1 cellular context compared by ENCODE assay signal in the genomic region with DNA sequence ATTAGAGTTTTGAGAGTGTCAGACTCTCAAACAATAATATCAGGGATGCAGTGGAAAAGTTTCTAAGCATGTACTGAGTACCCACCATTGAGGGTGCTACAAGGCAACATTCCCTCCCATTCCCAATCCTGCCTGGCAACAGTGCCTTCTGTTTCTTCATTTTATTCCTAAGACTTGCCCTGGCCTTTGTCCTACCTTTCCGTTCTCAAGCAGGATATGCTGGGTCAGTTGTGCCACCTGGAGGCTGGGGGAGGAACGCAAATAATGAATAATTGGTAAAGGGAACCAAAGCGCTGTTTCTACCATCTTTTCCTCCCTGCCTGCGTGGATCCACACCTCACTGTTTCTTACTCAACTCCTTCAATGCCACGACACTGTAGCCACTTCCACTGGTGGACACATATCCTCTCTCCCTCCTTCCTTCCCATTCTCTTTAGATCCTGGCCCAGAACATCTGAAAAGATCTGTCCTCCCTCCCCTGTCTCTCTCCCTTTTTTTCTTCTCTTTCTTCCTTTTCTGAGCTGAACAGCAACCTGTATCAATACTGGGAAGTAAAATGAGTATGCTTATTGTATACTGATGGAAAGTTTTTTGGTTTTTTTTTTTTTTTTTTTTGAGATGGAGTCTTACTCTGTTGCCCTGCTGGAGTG.
TF ChIP-seq lines count a peak whose summit lies in the region.

No MANE protein-coding gene starts in this region.

TF ChIP-seq in GM12878, 131 proteins besides CTCF, POLR2A, EP300 and RAD21 (continued from another document and continues in another):
- TF ChIP-seq, protein P1, sequence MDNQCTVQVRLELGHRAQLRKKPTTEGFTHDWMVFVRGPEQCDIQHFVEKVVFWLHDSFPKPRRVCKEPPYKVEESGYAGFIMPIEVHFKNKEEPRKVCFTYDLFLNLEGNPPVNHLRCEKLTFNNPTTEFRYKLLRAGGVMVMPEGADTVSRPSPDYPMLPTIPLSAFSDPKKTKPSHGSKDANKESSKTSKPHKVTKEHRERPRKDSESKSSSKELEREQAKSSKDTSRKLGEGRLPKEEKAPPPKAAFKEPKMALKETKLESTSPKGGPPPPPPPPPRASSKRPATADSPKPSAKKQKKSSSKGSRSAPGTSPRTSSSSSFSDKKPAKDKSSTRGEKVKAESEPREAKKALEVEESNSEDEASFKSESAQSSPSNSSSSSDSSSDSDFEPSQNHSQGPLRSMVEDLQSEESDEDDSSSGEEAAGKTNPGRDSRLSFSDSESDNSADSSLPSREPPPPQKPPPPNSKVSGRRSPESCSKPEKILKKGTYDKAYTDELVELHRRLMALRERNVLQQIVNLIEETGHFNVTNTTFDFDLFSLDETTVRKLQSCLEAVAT (IDR thresholded peaks at IDR 0.05): no peak
- TF ChIP-seq BCL3 (IDR thresholded peaks at IDR 0.05; ENCODE audit: borderline replicate concordance, insufficient read depth, low read depth, low read length, poor library complexity, severe bottlenecking): no peak
- TF ChIP-seq SMARCA5 (IDR thresholded peaks at IDR 0.05): no peak
- no peak for TF ChIP-seq SIN3A (IDR thresholded peaks at IDR 0.05; ENCODE audit: low read depth, low read length)
- TF ChIP-seq HDGF (IDR thresholded peaks at IDR 0.05): peak; percentile 87
- TF ChIP-seq, protein P2, sequence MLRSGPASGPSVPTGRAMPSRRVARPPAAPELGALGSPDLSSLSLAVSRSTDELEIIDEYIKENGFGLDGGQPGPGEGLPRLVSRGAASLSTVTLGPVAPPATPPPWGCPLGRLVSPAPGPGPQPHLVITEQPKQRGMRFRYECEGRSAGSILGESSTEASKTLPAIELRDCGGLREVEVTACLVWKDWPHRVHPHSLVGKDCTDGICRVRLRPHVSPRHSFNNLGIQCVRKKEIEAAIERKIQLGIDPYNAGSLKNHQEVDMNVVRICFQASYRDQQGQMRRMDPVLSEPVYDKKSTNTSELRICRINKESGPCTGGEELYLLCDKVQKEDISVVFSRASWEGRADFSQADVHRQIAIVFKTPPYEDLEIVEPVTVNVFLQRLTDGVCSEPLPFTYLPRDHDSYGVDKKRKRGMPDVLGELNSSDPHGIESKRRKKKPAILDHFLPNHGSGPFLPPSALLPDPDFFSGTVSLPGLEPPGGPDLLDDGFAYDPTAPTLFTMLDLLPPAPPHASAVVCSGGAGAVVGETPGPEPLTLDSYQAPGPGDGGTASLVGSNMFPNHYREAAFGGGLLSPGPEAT (IDR thresholded peaks at IDR 0.05; ENCODE audit: low read depth): no peak
- TF ChIP-seq, protein P3, sequence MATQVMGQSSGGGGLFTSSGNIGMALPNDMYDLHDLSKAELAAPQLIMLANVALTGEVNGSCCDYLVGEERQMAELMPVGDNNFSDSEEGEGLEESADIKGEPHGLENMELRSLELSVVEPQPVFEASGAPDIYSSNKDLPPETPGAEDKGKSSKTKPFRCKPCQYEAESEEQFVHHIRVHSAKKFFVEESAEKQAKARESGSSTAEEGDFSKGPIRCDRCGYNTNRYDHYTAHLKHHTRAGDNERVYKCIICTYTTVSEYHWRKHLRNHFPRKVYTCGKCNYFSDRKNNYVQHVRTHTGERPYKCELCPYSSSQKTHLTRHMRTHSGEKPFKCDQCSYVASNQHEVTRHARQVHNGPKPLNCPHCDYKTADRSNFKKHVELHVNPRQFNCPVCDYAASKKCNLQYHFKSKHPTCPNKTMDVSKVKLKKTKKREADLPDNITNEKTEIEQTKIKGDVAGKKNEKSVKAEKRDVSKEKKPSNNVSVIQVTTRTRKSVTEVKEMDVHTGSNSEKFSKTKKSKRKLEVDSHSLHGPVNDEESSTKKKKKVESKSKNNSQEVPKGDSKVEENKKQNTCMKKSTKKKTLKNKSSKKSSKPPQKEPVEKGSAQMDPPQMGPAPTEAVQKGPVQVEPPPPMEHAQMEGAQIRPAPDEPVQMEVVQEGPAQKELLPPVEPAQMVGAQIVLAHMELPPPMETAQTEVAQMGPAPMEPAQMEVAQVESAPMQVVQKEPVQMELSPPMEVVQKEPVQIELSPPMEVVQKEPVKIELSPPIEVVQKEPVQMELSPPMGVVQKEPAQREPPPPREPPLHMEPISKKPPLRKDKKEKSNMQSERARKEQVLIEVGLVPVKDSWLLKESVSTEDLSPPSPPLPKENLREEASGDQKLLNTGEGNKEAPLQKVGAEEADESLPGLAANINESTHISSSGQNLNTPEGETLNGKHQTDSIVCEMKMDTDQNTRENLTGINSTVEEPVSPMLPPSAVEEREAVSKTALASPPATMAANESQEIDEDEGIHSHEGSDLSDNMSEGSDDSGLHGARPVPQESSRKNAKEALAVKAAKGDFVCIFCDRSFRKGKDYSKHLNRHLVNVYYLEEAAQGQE (IDR thresholded peaks at IDR 0.05; ENCODE audit: low read depth, low read length): no peak
- TF ChIP-seq RFX5 (IDR thresholded peaks at IDR 0.05; ENCODE audit: low read depth, low read length): no peak
- no peak for TF ChIP-seq SPI1 (IDR thresholded peaks at IDR 0.05; ENCODE audit: borderline replicate concordance, insufficient read depth, low read depth, low read length)
- TF ChIP-seq SMAD5 (IDR thresholded peaks at IDR 0.05; ENCODE audit: low read depth): no peak
- TF ChIP-seq ZSCAN29 (IDR thresholded peaks at IDR 0.05): no peak
- TF ChIP-seq CEBPZ (IDR thresholded peaks at IDR 0.05; ENCODE audit: low read depth, low read length): no peak
- TF ChIP-seq FOS (IDR thresholded peaks at IDR 0.05; ENCODE audit: borderline replicate concordance, extremely low read depth, insufficient read length): no peak
- TF ChIP-seq PML (IDR thresholded peaks at IDR 0.05; ENCODE audit: low read length): no peak
- TF ChIP-seq, protein P4, sequence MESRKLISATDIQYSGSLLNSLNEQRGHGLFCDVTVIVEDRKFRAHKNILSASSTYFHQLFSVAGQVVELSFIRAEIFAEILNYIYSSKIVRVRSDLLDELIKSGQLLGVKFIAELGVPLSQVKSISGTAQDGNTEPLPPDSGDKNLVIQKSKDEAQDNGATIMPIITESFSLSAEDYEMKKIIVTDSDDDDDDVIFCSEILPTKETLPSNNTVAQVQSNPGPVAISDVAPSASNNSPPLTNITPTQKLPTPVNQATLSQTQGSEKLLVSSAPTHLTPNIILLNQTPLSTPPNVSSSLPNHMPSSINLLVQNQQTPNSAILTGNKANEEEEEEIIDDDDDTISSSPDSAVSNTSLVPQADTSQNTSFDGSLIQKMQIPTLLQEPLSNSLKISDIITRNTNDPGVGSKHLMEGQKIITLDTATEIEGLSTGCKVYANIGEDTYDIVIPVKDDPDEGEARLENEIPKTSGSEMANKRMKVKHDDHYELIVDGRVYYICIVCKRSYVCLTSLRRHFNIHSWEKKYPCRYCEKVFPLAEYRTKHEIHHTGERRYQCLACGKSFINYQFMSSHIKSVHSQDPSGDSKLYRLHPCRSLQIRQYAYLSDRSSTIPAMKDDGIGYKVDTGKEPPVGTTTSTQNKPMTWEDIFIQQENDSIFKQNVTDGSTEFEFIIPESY (IDR thresholded peaks at IDR 0.05): 0 out of 2 replicates have a peak, but pooled peaks have one; percentile 21
- TF ChIP-seq JUND (IDR thresholded peaks at IDR 0.05; ENCODE audit: low read depth, low read length): no peak
- TF ChIP-seq CREB1 (IDR thresholded peaks at IDR 0.05; ENCODE audit: low read depth): no peak
- TF ChIP-seq YY1 (IDR thresholded peaks at IDR 0.05; ENCODE audit: low read depth, low read length): peak; percentile 76
- TF ChIP-seq LARP7 (IDR thresholded peaks at IDR 0.05): no peak
- no peak for TF ChIP-seq ZNF384 (IDR thresholded peaks at IDR 0.05; ENCODE audit: borderline replicate concordance, low read depth, low read length)
- TF ChIP-seq MTA3 (IDR thresholded peaks at IDR 0.05; ENCODE audit: borderline replicate concordance, low read length): no peak
- TF ChIP-seq NR2C2 (IDR thresholded peaks at IDR 0.05; ENCODE audit: borderline replicate concordance, control insufficient read depth, insufficient read length, low read depth): no peak
- TF ChIP-seq BCLAF1 (IDR thresholded peaks at IDR 0.05): no peak
- no peak for TF ChIP-seq ATF2 (IDR thresholded peaks at IDR 0.05; ENCODE audit: low read length)
- no peak for TF ChIP-seq ASH2L (IDR thresholded peaks at IDR 0.05; ENCODE audit: borderline replicate concordance, low read depth)
- TF ChIP-seq MTA2 (IDR thresholded peaks at IDR 0.05; ENCODE audit: low read depth): no peak
- TF ChIP-seq, protein P5, sequence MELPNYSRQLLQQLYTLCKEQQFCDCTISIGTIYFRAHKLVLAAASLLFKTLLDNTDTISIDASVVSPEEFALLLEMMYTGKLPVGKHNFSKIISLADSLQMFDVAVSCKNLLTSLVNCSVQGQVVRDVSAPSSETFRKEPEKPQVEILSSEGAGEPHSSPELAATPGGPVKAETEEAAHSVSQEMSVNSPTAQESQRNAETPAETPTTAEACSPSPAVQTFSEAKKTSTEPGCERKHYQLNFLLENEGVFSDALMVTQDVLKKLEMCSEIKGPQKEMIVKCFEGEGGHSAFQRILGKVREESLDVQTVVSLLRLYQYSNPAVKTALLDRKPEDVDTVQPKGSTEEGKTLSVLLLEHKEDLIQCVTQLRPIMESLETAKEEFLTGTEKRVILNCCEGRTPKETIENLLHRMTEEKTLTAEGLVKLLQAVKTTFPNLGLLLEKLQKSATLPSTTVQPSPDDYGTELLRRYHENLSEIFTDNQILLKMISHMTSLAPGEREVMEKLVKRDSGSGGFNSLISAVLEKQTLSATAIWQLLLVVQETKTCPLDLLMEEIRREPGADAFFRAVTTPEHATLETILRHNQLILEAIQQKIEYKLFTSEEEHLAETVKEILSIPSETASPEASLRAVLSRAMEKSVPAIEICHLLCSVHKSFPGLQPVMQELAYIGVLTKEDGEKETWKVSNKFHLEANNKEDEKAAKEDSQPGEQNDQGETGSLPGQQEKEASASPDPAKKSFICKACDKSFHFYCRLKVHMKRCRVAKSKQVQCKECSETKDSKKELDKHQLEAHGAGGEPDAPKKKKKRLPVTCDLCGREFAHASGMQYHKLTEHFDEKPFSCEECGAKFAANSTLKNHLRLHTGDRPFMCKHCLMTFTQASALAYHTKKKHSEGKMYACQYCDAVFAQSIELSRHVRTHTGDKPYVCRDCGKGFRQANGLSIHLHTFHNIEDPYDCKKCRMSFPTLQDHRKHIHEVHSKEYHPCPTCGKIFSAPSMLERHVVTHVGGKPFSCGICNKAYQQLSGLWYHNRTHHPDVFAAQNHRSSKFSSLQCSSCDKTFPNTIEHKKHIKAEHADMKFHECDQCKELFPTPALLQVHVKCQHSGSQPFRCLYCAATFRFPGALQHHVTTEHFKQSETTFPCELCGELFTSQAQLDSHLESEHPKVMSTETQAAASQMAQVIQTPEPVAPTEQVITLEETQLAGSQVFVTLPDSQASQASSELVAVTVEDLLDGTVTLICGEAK (IDR thresholded peaks at IDR 0.05; ENCODE audit: borderline replicate concordance): no peak
